In the genomic region with DNA sequence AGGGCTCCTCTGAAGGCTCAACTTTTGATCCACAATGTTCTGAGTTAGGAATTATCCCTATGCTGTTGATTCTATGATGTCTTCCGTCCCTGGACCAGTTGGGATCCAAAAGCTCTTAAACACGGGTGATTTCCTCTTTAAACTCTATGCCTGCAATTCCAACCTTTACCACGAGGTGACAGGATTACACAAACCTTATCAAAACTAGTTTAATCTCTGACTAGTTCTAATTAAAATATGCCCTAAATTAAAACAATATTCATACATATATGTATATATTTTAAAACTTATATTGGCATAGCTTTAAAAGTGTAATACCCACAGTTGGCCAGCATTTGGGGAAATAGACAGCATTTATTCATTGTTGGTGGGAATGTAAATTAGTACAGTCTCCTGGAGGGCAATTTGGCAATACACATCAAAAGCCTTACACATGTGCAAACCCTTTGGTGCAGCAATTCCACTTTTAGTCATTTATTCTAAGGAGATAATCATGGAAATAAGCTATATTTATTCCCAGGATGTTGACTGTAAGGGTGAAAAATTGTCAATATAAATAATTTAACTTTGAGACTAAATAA, we compare ENCODE assay signal across 1 cellular context.
TF ChIP-seq lines count a peak whose summit lies in the region.

No MANE protein-coding gene starts in this region.

TF ChIP-seq in IMR-90, 13 proteins besides CTCF, POLR2A, EP300 and RAD21 (continued from another document):
- TF ChIP-seq, protein P1, sequence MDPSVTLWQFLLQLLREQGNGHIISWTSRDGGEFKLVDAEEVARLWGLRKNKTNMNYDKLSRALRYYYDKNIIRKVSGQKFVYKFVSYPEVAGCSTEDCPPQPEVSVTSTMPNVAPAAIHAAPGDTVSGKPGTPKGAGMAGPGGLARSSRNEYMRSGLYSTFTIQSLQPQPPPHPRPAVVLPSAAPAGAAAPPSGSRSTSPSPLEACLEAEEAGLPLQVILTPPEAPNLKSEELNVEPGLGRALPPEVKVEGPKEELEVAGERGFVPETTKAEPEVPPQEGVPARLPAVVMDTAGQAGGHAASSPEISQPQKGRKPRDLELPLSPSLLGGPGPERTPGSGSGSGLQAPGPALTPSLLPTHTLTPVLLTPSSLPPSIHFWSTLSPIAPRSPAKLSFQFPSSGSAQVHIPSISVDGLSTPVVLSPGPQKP (IDR thresholded peaks at IDR 0.05; ENCODE audit: borderline replicate concordance, low read depth, low read length): no peak
- TF ChIP-seq BHLHE40 (IDR thresholded peaks at IDR 0.05; ENCODE audit: low read depth, low read length) (no peak), SMC3 (IDR thresholded peaks at IDR 0.05; ENCODE audit: low read depth, low read length) (no peak), RFX5 (IDR thresholded peaks at IDR 0.05; ENCODE audit: low read depth, low read length) (no peak), MAZ (IDR thresholded peaks at IDR 0.05; ENCODE audit: borderline replicate concordance, low read depth, low read length) (no peak), CHD1 (IDR thresholded peaks at IDR 0.05; ENCODE audit: low read depth, low read length) (no peak), MXI1 (IDR thresholded peaks at IDR 0.05; ENCODE audit: borderline replicate concordance, low read depth, low read length) (no peak)
